17 cellular contexts compared by ENCODE assay signal in genomic region chrX:4622768-4623167, GRCh38.
"Had no signal": no experiment of that assay in that cellular context is flagged by ENCODE, and none has a peak within 500 bp of the region (broad histone marks: within the 10 kb centered on the region; RNA-seq: fewer than 3 reads in every experiment).

No MANE protein-coding gene starts in this region.

- H3K4me1 ChIP-seq: gastrocnemius medialis, left lung, psoas muscle, transverse colon, vagina had no signal

- H3K27me3 ChIP-seq: brain microvascular endothelial cell, gastrocnemius medialis, left lung, transverse colon, vagina had no signal

- H3K27ac ChIP-seq: brain microvascular endothelial cell, coronary artery, gastrocnemius medialis, left lung, psoas muscle, transverse colon, vagina had no signal

- H3K36me3 ChIP-seq: brain microvascular endothelial cell, gastrocnemius medialis, left lung, transverse colon, vagina had no signal

- H3K4me3 ChIP-seq: coronary artery, gastrocnemius medialis, left lung, psoas muscle, transverse colon, vagina had no signal

- H3K9me3 ChIP-seq: gastrocnemius medialis, left lung, transverse colon, vagina had no signal

- DNase-seq: activated CD4-positive, alpha-beta memory T cell treated with anti-CD3 and anti-CD28 coated beads, Interleukin-2, amount 10 ng/mL, durations not matched to agents 7 days and 5 days; activated CD4-positive, alpha-beta T cell treated with anti-CD3 and anti-CD28 coated beads for 48 hours; activated CD4-positive, CD25-positive, alpha-beta regulatory T cell; activated CD8-positive, alpha-beta memory T cell treated with anti-CD3 and anti-CD28 coated beads, Interleukin-2, amount 10 ng/mL, durations not matched to agents 7 days and 5 days; activated naive CD4-positive, alpha-beta T cell; activated naive CD8-positive, alpha-beta T cell treated with anti-CD3 and anti-CD28 coated beads, Interleukin-2, amount 10 ng/mL, durations not matched to agents 7 days and 5 days; amygdala; brain microvascular endothelial cell; gastrocnemius medialis; head of caudate nucleus; kidney; left lung; psoas muscle; right cardiac atrium; transverse colon had no signal
